ENCODE assay signal across 15 cellular contexts in the genomic region with DNA sequence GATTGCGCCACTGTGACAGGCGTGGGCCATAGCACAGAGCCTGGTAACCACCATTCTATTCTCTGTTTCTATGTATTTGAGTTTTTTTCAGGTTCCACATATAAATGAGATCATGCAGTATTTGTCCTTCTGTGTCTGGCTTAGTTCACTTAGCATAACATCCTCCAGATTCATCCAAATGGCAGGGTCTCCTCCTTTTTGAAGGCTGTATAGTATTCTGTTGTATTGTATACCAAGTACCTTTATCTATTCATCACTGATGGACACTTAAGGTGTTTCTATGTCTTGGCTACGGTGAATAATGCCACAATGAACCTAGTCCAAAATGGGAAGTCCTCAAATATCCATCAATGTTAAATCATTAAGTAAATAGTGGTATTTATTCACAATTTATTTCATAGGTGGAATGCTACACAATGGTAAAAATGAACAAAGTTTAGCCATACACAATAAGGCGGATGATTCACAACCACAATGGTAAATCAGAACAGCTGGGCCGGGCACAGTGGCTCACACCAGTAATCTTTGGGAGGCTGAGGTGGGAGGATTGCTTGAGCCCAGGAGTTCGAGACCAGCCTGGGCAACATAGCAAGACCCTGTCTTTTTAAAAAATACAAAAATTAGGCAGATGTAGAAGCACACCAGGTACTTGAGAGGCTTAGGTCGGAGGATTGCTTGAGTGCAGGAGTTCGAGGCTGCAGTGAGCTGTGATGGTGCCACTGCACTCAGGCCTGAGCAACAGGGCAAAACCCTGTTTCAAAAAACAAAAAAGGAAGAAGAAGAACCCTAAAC. TPM values are rescaled to one million over a fixed set of nuclear protein-coding genes. Genes with fewer than 3 reads are reported as not detected.
"Had no signal": no experiment of that assay in that cellular context is flagged by ENCODE, and none has a peak within 500 bp of the region (broad histone marks: within the 10 kb centered on the region; RNA-seq: fewer than 3 reads in every experiment).

No MANE protein-coding gene starts in this region.

- H3K36me3 Mint-ChIP-seq: activated CD8-positive, alpha-beta memory T cell treated with anti-CD3 and anti-CD28 coated beads, Interleukin-2, amount 10 ng/mL, durations not matched to agents 7 days and 5 days; memory B cell; naive thymus-derived CD8-positive, alpha-beta T cell had no signal

- H3K9me3 ChIP-seq: left ventricle myocardium inferior, suprapubic skin had no signal

- H3K36me3 ChIP-seq: cardiac muscle cell, left ventricle myocardium inferior, suprapubic skin, WERI-Rb-1 had no signal

- DNase-seq: activated CD4-positive, alpha-beta T cell treated with anti-CD3 and anti-CD28 coated beads, Interleukin-2, amount 10 ng/mL, durations not matched to agents 7 days and 5 days; islet precursor cell; left ventricle myocardium inferior; nucleus accumbens; stimulated activated naive CD4-positive, alpha-beta T cell treated with Interleukin-2 at 50 U/mL for 16 hours; trophoblast cell; WERI-Rb-1 had no signal

- H3K27me3 Mint-ChIP-seq: activated CD4-positive, alpha-beta T cell treated with anti-CD3 and anti-CD28 coated beads, Interleukin-2, amount 10 ng/mL, durations not matched to agents 7 days and 5 days; activated CD8-positive, alpha-beta memory T cell treated with anti-CD3 and anti-CD28 coated beads, Interleukin-2, amount 10 ng/mL, durations not matched to agents 7 days and 5 days; naive thymus-derived CD8-positive, alpha-beta T cell had no signal

- H3K27me3 ChIP-seq: cardiac muscle cell, suprapubic skin had no signal

- H3K27ac Mint-ChIP-seq: activated CD4-positive, alpha-beta T cell treated with anti-CD3 and anti-CD28 coated beads, Interleukin-2, amount 10 ng/mL, durations not matched to agents 7 days and 5 days; memory B cell; T-helper 1 cell treated with Interleukin-12 subunit alpha and Interleukin-12 subunit beta and Interleukin-4 antibody, amounts not matched to agents 30 μg/mL and 1 μg/mL, for 36 hours had no signal

- ATAC-seq: esophagus mucosa had no signal

- H3K9me3 Mint-ChIP-seq: memory B cell; T-helper 1 cell treated with Interleukin-12 subunit alpha and Interleukin-12 subunit beta and Interleukin-4 antibody, amounts not matched to agents 30 μg/mL and 1 μg/mL, for 36 hours had no signal

- H3K27ac ChIP-seq: cardiac muscle cell, left ventricle myocardium inferior, suprapubic skin, WERI-Rb-1 had no signal

- FAIRE-seq: endometrium had no signal

- H3K4me3 ChIP-seq: cardiac muscle cell, left ventricle myocardium inferior, suprapubic skin had no signal

- H3K4me3 Mint-ChIP-seq: memory B cell; T-helper 1 cell treated with Interleukin-12 subunit alpha and Interleukin-12 subunit beta and Interleukin-4 antibody, amounts not matched to agents 30 μg/mL and 1 μg/mL, for 36 hours had no signal

RNA-seq across cellular contexts. Expression of a gene that starts 49.8 kb away (rescaled TPM):
- total RNA-seq: activated CD4-positive, alpha-beta T cell treated with anti-CD3 and anti-CD28 coated beads, Interleukin-2, amount 10 ng/mL, durations not matched to agents 7 days and 5 days; activated CD8-positive, alpha-beta memory T cell treated with anti-CD3 and anti-CD28 coated beads, Interleukin-2, amount 10 ng/mL, durations not matched to agents 7 days and 5 days; esophagus mucosa had no signal
